19 cellular contexts compared by ENCODE assay signal in the genomic region with DNA sequence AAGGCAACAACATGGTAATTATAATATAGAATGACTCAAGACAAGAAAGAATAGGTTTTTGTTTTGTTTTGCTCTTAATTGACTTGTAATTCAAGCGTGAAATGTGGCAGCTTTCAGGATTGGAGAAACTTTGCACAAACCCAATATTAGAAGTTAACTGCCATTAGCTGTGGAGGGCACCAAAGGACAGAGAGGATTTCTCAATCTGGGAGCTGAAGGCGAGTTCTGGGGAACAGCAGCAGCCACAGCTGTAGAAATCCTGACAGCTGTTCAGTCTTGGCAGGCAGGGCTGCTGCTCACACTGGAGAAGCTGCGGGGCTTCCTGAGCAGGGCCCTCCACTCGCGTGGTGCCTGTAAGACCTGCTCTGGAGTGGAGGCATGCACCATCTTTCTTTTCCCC. TPM values are rescaled to one million over a fixed set of nuclear protein-coding genes. Genes with fewer than 3 reads are reported as not detected.
DNase-seq lines count a peak whose midpoint lies in the region; ATAC-seq and TF ChIP-seq lines count a peak whose summit lies in the region.
"Had no signal": no experiment of that assay in that cellular context is flagged by ENCODE, and none has a peak within 500 bp of the region (broad histone marks: within the 10 kb centered on the region; RNA-seq: fewer than 3 reads in every experiment).

No MANE protein-coding gene starts in this region.

- TF ChIP-seq CTCF in RWPE2 (IDR thresholded peaks at IDR 0.05; ENCODE audit: poor library complexity, severe bottlenecking), result no peak

- ATAC-seq in RWPE2 (ENCODE audit: low read depth) (no peak), left cardiac atrium (peak; percentile 52 to 61), HG02798 (IDR thresholded peaks at IDR 0.05; ENCODE audit: poor library complexity, unreplicated experiment) (no peak)
- ATAC-seq: stimulated activated effector memory CD8-positive, alpha-beta T cell treated with anti-CD3 and anti-CD28 coated beads, Interleukin-12 subunit alpha, Interleukin-12 subunit beta, amount 100 ng/mL, for 72 hours had no signal

- no peaks in the 10 kb centered on the region for H3K9me3 ChIP-seq in RWPE2 (ENCODE audit: severe bottlenecking)
- H3K9me3 ChIP-seq: BLaER1 treated with 17β-estradiol and CSF1 and Interleukin-3, amounts not matched to agents 10 nM and 100 nM; HAP-1; Peyer's patch had no signal

- no peaks in the 10 kb centered on the region for H3K27me3 ChIP-seq in RWPE2 (ENCODE audit: insufficient read depth, poor library complexity, severe bottlenecking)
- H3K27me3 ChIP-seq: BLaER1 treated with 17β-estradiol and CSF1 and Interleukin-3, amounts not matched to agents 10 nM and 100 nM; Peyer's patch had no signal

- DNase-seq in DMS79 (lab: John Stamatoyannopoulos, UW), result peak; percentile 43
- no peak for DNase-seq in RWPE2 (ENCODE audit: low spot score)
- peak; percentile 53 for DNase-seq in left cardiac atrium
- peak; percentile 55 for DNase-seq in renal cortical epithelial cell (ENCODE audit: low read depth)
- no peak for DNase-seq in cerebellar cortex (ENCODE audit: low spot score)
- no peak for DNase-seq in SW480 (ENCODE audit: low spot score)
- DNase-seq in NCI-H226, result no peak
- DNase-seq: activated CD4-positive, CD25-positive, alpha-beta regulatory T cell; activated naive CD4-positive, alpha-beta T cell treated with anti-CD3 and anti-CD28 coated beads for 36 hours; DND-41; NCI-H1694; NCI-H524 treated with DMSO at 0.1 percent for 48 hours; Peyer's patch had no signal

- peaks cover 11% of the 10 kb centered on the region for H3K4me1 ChIP-seq in RWPE2 (ENCODE audit: insufficient read depth, poor library complexity, severe bottlenecking)
- H3K4me1 ChIP-seq: BLaER1 treated with 17β-estradiol and CSF1 and Interleukin-3, amounts not matched to agents 10 nM and 100 nM; Peyer's patch had no signal

- no peak overlapping the region for H3K4me3 ChIP-seq in RWPE2 (ENCODE audit: severe bottlenecking)
- H3K4me3 ChIP-seq: BLaER1 treated with 17β-estradiol and CSF1 and Interleukin-3, amounts not matched to agents 10 nM and 100 nM; HAP-1; Peyer's patch had no signal

- intact Hi-C loops in left cardiac atrium (cut with DNase I), result loop anchor here (5.0 to 10.0 kb wide), 3 partner anchors 39 to 482 kb away; no protein-coding TSS in a partner anchor

- no peaks in the 10 kb centered on the region for H3K36me3 ChIP-seq in RWPE2 (ENCODE audit: low read depth)
- H3K36me3 ChIP-seq: BLaER1 treated with 17β-estradiol and CSF1 and Interleukin-3, amounts not matched to agents 10 nM and 100 nM; HAP-1; Peyer's patch had no signal

- peak overlapping the region; percentile 8 for H3K27ac ChIP-seq in RWPE2 (ENCODE audit: poor library complexity, severe bottlenecking)
- H3K27ac ChIP-seq: BLaER1 treated with 17β-estradiol and CSF1 and Interleukin-3, amounts not matched to agents 10 nM and 100 nM; KMS-11 had no signal

RNA-seq across cellular contexts. Expression of gene SCHIP1, which starts 33.2 kb away (rescaled TPM):
- total RNA-seq in left cardiac atrium (10 to 100 TPM; 31.0 to 46.9 TPM), renal cortical epithelial cell (4.0 and 13.5 TPM in 2 replicates)
- total RNA-seq: activated naive CD4-positive, alpha-beta T cell treated with anti-CD3 and anti-CD28 coated beads for 36 hours; T-helper 1 cell treated with Interleukin-12 subunit alpha and Interleukin-12 subunit beta and Interleukin-4 antibody, amounts not matched to agents 30 ng/mL and 1 ng/mL, for 36 hours had no signal

Comparison
In these comparisons a context has a peak if more than half of its experiments do, and no peak if none do; other contexts are left out.
1. DNase-seq: peak in DMS79 (single experiment), left cardiac atrium (single experiment) and renal cortical epithelial cell (single experiment); none in RWPE2 (single experiment), cerebellar cortex (single experiment), SW480 (single experiment) and NCI-H226 (single experiment).
2. ATAC-seq: peak in left cardiac atrium (2 of 2); none in RWPE2 (single experiment) and HG02798 (single experiment).